Comparison of ENCODE assay signal across 12 cellular contexts in the genomic region with DNA sequence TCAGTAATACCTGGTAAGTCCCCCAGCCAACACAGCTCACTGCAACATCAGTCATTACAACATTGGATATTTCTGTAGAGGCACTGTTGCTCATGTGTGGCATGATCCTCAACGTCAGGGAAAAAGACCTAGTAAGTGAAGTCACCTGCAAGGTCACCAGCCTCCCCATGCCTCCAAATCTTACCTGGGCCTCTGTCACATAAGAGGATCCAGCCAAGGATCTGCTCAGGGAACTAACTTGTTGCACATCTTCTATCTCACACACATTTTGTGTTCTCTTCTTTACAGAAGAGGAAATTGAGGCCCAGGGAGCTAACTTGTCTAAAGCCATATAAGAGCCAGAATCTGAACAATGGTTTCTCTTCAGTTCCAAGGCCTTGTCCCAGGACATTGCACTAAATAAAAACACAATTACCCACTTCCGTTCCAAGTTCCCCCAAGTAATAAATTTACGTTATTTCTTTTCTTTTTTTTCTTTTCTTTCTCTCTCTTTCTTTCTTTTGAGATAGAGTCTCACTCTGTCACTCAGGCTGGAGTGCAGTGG. TPM values are rescaled to one million over a fixed set of nuclear protein-coding genes. Genes with fewer than 3 reads are reported as not detected.
DNase-seq lines count a peak whose midpoint lies in the region; ATAC-seq, FAIRE-seq and TF ChIP-seq lines count a peak whose summit lies in the region.
"Had no signal": no experiment of that assay in that cellular context is flagged by ENCODE, and none has a peak within 500 bp of the region (broad histone marks: within the 10 kb centered on the region; RNA-seq: fewer than 3 reads in every experiment).

No MANE protein-coding gene starts in this region.

- H3K4me1 Mint-ChIP-seq in activated CD4-positive, alpha-beta T cell treated with anti-CD3 and anti-CD28 coated beads, Interleukin-2, amount 10 ng/mL, durations not matched to agents 24 days and 14 days = peaks cover 15% of the 10 kb centered on the region
- no peaks in the 10 kb centered on the region for H3K4me1 Mint-ChIP-seq in activated T-helper 17 cell treated with anti-CD3 and anti-CD28 coated beads, Interleukin-2, amount 50 U/mL, for 72 hours

- no peak for DNase-seq in activated CD4-positive, alpha-beta T cell treated with anti-CD3 and anti-CD28 coated beads, Interleukin-2, amount 10 ng/mL, durations not matched to agents 24 days and 14 days
- DNase-seq in activated CD4-positive, alpha-beta T cell treated with anti-CD3 and anti-CD28 coated beads, Interleukin-2, amount 50 U/mL, for 1 hour = no peak
- DNase-seq in keratinocyte (ENCODE audit: low read depth, low spot score) (no peak), suprapubic skin (ENCODE audit: low spot score in 2 of 2) (no peak), NCI-H187 treated with DMSO at 0.1 percent for 48 hours (lab: John Stamatoyannopoulos, UW) (no peak), cerebellar nuclear complex (lab: John Stamatoyannopoulos, UW) (no peak)
- DNase-seq: SHP77 treated with DMSO at 0.1 percent for 48 hours; stimulated activated naive CD4-positive, alpha-beta T cell treated with Interleukin-2 at 50 U/mL for 16 hours had no signal

- H3K4me1 ChIP-seq in keratinocyte (ENCODE audit: control insufficient read depth, extremely low read depth, insufficient read depth, low read length) (peaks cover 10% of the 10 kb centered on the region), suprapubic skin (peaks cover 19% of the 10 kb centered on the region)

- no peaks in the 10 kb centered on the region for H3K9me3 ChIP-seq in keratinocyte (ENCODE audit: control insufficient read depth, low read depth, low read length)
- no peaks in the 10 kb centered on the region for H3K9me3 ChIP-seq in suprapubic skin

- no peak for TF ChIP-seq POLR2A in suprapubic skin (IDR thresholded peaks at IDR 0.05)

- FAIRE-seq in keratinocyte (lab: Jason Lieb, UNC) = no peak

- H3K4me2 ChIP-seq in keratinocyte (ENCODE audit: control insufficient read depth, extremely low read depth, insufficient read depth, low read depth, low read length) = peak overlapping the region; percentile 75

- no peak for TF ChIP-seq EP300 in suprapubic skin (IDR thresholded peaks at IDR 0.05)

- H3K27ac Mint-ChIP-seq in activated CD4-positive, alpha-beta T cell treated with anti-CD3 and anti-CD28 coated beads, Interleukin-2, amount 10 ng/mL, durations not matched to agents 24 days and 14 days = no peak overlapping the region
- peak overlapping the region; percentile 59 for H3K27ac Mint-ChIP-seq in activated T-helper 17 cell treated with anti-CD3 and anti-CD28 coated beads, Interleukin-2, amount 50 U/mL, for 72 hours

- peaks cover 4% of the 10 kb centered on the region for H3K79me2 ChIP-seq in keratinocyte (ENCODE audit: control insufficient read depth, insufficient read depth, low read length)

- no peaks in the 10 kb centered on the region for H4K20me1 ChIP-seq in keratinocyte (ENCODE audit: control insufficient read depth, extremely low read depth, insufficient read depth, low read length)

- peak overlapping the region; percentile 8 for H2AFZ ChIP-seq in keratinocyte (ENCODE audit: control insufficient read depth, low read length)

- dilution Hi-C loops in keratinocyte (cut with MboI; ENCODE audit: extremely low pct_ligation_motif_present, low sequenced_read_pairs) = no loop called here

- H3K36me3 ChIP-seq in keratinocyte (ENCODE audit: control insufficient read depth in 2 of 2, extremely low read depth in 1 of 2, insufficient read depth in 2 of 2, low read length in 2 of 2) (no peaks in the 10 kb centered on the region), suprapubic skin (peaks cover 14% of the 10 kb centered on the region)

- H3K27ac ChIP-seq in keratinocyte (ENCODE audit: control insufficient read depth, insufficient read depth, low read length) (no peak overlapping the region), suprapubic skin (peak overlapping the region; percentile 91)
- H3K27ac ChIP-seq: cardiac muscle cell had no signal

- H3K27me3 ChIP-seq in keratinocyte (ENCODE audit: control insufficient read depth, extremely low read depth, insufficient read depth, low read length) = no peaks in the 10 kb centered on the region
- no peaks in the 10 kb centered on the region for H3K27me3 ChIP-seq in suprapubic skin
- H3K27me3 ChIP-seq: cardiac muscle cell had no signal

- TF ChIP-seq CTCF in keratinocyte (optimal IDR thresholded peaks at IDR 0.05 in 1 of 3, IDR thresholded peaks at IDR 0.05 in 1 of 3, conservative IDR thresholded peaks at IDR 0.05 in 1 of 3; ENCODE audit: extremely low read depth in 1 of 3, insufficient read depth in 2 of 3, low read length in 3 of 3) (no peak), suprapubic skin (IDR thresholded peaks at IDR 0.05) (no peak)

- H3K9ac ChIP-seq in keratinocyte (ENCODE audit: control insufficient read depth, extremely low read depth, insufficient read depth, low read length) = peak overlapping the region; percentile 13

- WGBS in suprapubic skin = 39% methylated on average over 3 of the region's 3 CpGs

- H3K4me3 ChIP-seq in keratinocyte (ENCODE audit: control insufficient read depth in 2 of 3, extremely low read depth in 1 of 3, insufficient read depth in 2 of 3, low read depth in 1 of 3, low read length in 3 of 3) (peak overlapping the region in 2 of 3 experiments; percentile 86 to 96), suprapubic skin (peak overlapping the region; percentile 86)

- peaks cover 11% of the 10 kb centered on the region for H3K36me3 Mint-ChIP-seq in activated CD4-positive, alpha-beta T cell treated with anti-CD3 and anti-CD28 coated beads, Interleukin-2, amount 10 ng/mL, durations not matched to agents 24 days and 14 days (ENCODE audit: low read depth)
- H3K36me3 Mint-ChIP-seq in activated T-helper 17 cell treated with anti-CD3 and anti-CD28 coated beads, Interleukin-2, amount 50 U/mL, for 72 hours (ENCODE audit: low read depth) = peaks cover 20% of the 10 kb centered on the region

- ATAC-seq in activated T-helper 17 cell treated with anti-CD3 and anti-CD28 coated beads, Interleukin-2, amount 50 U/mL, for 72 hours (replicated peaks) = no peak
- ATAC-seq in GM21381 (IDR thresholded peaks at IDR 0.05; ENCODE audit: unreplicated experiment) = no peak

- H3K9me1 ChIP-seq in keratinocyte (ENCODE audit: control insufficient read depth, extremely low read depth, insufficient read depth, low read length) = no peaks in the 10 kb centered on the region

- H3K27me3 Mint-ChIP-seq in activated CD4-positive, alpha-beta T cell treated with anti-CD3 and anti-CD28 coated beads, Interleukin-2, amount 10 ng/mL, durations not matched to agents 24 days and 14 days = no peaks in the 10 kb centered on the region
- no peaks in the 10 kb centered on the region for H3K27me3 Mint-ChIP-seq in activated T-helper 17 cell treated with anti-CD3 and anti-CD28 coated beads, Interleukin-2, amount 50 U/mL, for 72 hours

- intact Hi-C loops in activated CD4-positive, alpha-beta T cell treated with anti-CD3 and anti-CD28 coated beads, Interleukin-2, amount 10 ng/mL, durations not matched to agents 24 days and 14 days (cut with micrococcal nuclease) = loop anchor here (5.0 kb wide), 2 partner anchors 45 to 105 kb away; partner anchors contain the start of genes FLII and SMCR8

- H3K4me3 Mint-ChIP-seq in activated CD4-positive, alpha-beta T cell treated with anti-CD3 and anti-CD28 coated beads, Interleukin-2, amount 10 ng/mL, durations not matched to agents 24 days and 14 days = peak overlapping the region; percentile 93
- H3K4me3 Mint-ChIP-seq in activated T-helper 17 cell treated with anti-CD3 and anti-CD28 coated beads, Interleukin-2, amount 50 U/mL, for 72 hours = peak overlapping the region; percentile 78

- no peaks in the 10 kb centered on the region for H3K9me3 Mint-ChIP-seq in activated CD4-positive, alpha-beta T cell treated with anti-CD3 and anti-CD28 coated beads, Interleukin-2, amount 10 ng/mL, durations not matched to agents 24 days and 14 days
- no peaks in the 10 kb centered on the region for H3K9me3 Mint-ChIP-seq in activated T-helper 17 cell treated with anti-CD3 and anti-CD28 coated beads, Interleukin-2, amount 50 U/mL, for 72 hours

RNA-seq across cellular contexts. Expression of gene SHMT1, which starts 1.4 kb away (rescaled TPM):
- total RNA-seq in activated CD4-positive, alpha-beta T cell treated with anti-CD3 and anti-CD28 coated beads, Interleukin-2, amount 10 ng/mL, durations not matched to agents 24 days and 14 days = 58.3 and 62.1 TPM in 2 replicates
- total RNA-seq in activated T-helper 17 cell treated with anti-CD3 and anti-CD28 coated beads, Interleukin-2, amount 50 U/mL, for 72 hours = 10 to 100 TPM; 47.0 to 85.6 TPM
- polyA plus RNA-seq in keratinocyte = 11.7 to 15.7 TPM (median 14.6 TPM) in 3 replicates
- 2.2 TPM for polyA plus RNA-seq in keratinocyte (2011; ENCODE audit: low read depth)
- polyA plus RNA-seq in keratinocyte (2011; cell fraction: cytosol; rRNA removed) = 8.4 and 10.4 TPM in 2 replicates
- polyA plus RNA-seq in keratinocyte (2011; cell fraction: nucleus; rRNA removed) = 11.0 and 14.0 TPM in 2 replicates
- polyA plus RNA-seq in keratinocyte (2012; ENCODE audit: low replicate concordance) = 2.6 and 13.7 TPM in 2 replicates
- polyA minus RNA-seq in keratinocyte = 10.2 to 18.0 TPM (median 14.4 TPM) in 3 replicates
- 13.2 TPM for polyA minus RNA-seq in keratinocyte (2011; cell fraction: cytosol; rRNA and poly(A)+ RNA removed)
- 6.6 and 7.6 TPM in 2 replicates for polyA minus RNA-seq in keratinocyte (2011; cell fraction: nucleus; rRNA and poly(A)+ RNA removed)
- 10 to 100 TPM; 37.8 to 56.0 (median 49.2) TPM for total RNA-seq in suprapubic skin

RNA-seq across cellular contexts. Expression of gene EVPLL, which starts 15.7 kb away (rescaled TPM):
- not detected in 2 replicates for total RNA-seq in activated CD4-positive, alpha-beta T cell treated with anti-CD3 and anti-CD28 coated beads, Interleukin-2, amount 10 ng/mL, durations not matched to agents 24 days and 14 days
- not detected for total RNA-seq in activated T-helper 17 cell treated with anti-CD3 and anti-CD28 coated beads, Interleukin-2, amount 50 U/mL, for 72 hours
- 0.31 to 1.7 TPM in 2 of 3 replicates, not detected in the other for polyA plus RNA-seq in keratinocyte
- 0.90 TPM for polyA plus RNA-seq in keratinocyte (2011; ENCODE audit: low read depth)
- polyA plus RNA-seq in keratinocyte (2011; cell fraction: cytosol; rRNA removed) = 0.06 TPM in 1 of 2 replicates, not detected in the other
- 0.27 and 1.00 TPM in 2 replicates for polyA plus RNA-seq in keratinocyte (2011; cell fraction: nucleus; rRNA removed)
- polyA plus RNA-seq in keratinocyte (2012; ENCODE audit: low replicate concordance) = 1.4 TPM in 1 of 2 replicates, not detected in the other
- not detected in 3 replicates for polyA minus RNA-seq in keratinocyte
- polyA minus RNA-seq in keratinocyte (2011; cell fraction: cytosol; rRNA and poly(A)+ RNA removed) = not detected
- polyA minus RNA-seq in keratinocyte (2011; cell fraction: nucleus; rRNA and poly(A)+ RNA removed) = not detected in 2 replicates
- 10 to 100 TPM in 2 of 4 donors, 1 to 10 TPM in 2; 3.7 to 15.6 (median 9.2) TPM for total RNA-seq in suprapubic skin
- total RNA-seq: cardiac muscle cell had no signal
- polyA plus RNA-seq: cardiac muscle cell, neural cell had no signal

RNA-seq across cellular contexts. Expression of gene SMCR8, which starts 46.8 kb away (rescaled TPM):
- 17.3 and 17.7 TPM in 2 replicates for total RNA-seq in activated CD4-positive, alpha-beta T cell treated with anti-CD3 and anti-CD28 coated beads, Interleukin-2, amount 10 ng/mL, durations not matched to agents 24 days and 14 days
- 10 to 100 TPM; 21.7 to 25.5 TPM for total RNA-seq in activated T-helper 17 cell treated with anti-CD3 and anti-CD28 coated beads, Interleukin-2, amount 50 U/mL, for 72 hours
- polyA plus RNA-seq in keratinocyte = 6.2 to 12.4 TPM (median 7.8 TPM) in 3 replicates
- 4.8 TPM for polyA plus RNA-seq in keratinocyte (2011; ENCODE audit: low read depth)
- polyA plus RNA-seq in keratinocyte (2011; cell fraction: cytosol; rRNA removed) = 7.6 and 8.8 TPM in 2 replicates
- polyA plus RNA-seq in keratinocyte (2011; cell fraction: nucleus; rRNA removed) = 19.4 and 21.3 TPM in 2 replicates
- 9.9 and 11.1 TPM in 2 replicates for polyA plus RNA-seq in keratinocyte (2012; ENCODE audit: low replicate concordance)
- 12.2 to 31.8 TPM (median 14.6 TPM) in 3 replicates for polyA minus RNA-seq in keratinocyte
- polyA minus RNA-seq in keratinocyte (2011; cell fraction: cytosol; rRNA and poly(A)+ RNA removed) = 11.3 TPM
- polyA minus RNA-seq in keratinocyte (2011; cell fraction: nucleus; rRNA and poly(A)+ RNA removed) = 20.0 and 28.8 TPM in 2 replicates
- total RNA-seq in suprapubic skin = 10 to 100 TPM; 16.7 to 25.5 (median 22.4) TPM

RNA-seq across cellular contexts. Expression of gene TOP3A, which starts 47.1 kb away (rescaled TPM):
- total RNA-seq in activated CD4-positive, alpha-beta T cell treated with anti-CD3 and anti-CD28 coated beads, Interleukin-2, amount 10 ng/mL, durations not matched to agents 24 days and 14 days = 75.4 and 88.2 TPM in 2 replicates
- 10 to 100 TPM; 69.7 to 81.6 TPM for total RNA-seq in activated T-helper 17 cell treated with anti-CD3 and anti-CD28 coated beads, Interleukin-2, amount 50 U/mL, for 72 hours
- 6.9 to 11.7 TPM (median 11.6 TPM) in 3 replicates for polyA plus RNA-seq in keratinocyte
- polyA plus RNA-seq in keratinocyte (2011; ENCODE audit: low read depth) = 15.5 TPM
- 4.9 and 6.0 TPM in 2 replicates for polyA plus RNA-seq in keratinocyte (2011; cell fraction: cytosol; rRNA removed)
- polyA plus RNA-seq in keratinocyte (2011; cell fraction: nucleus; rRNA removed) = 20.8 and 20.9 TPM in 2 replicates
- polyA plus RNA-seq in keratinocyte (2012; ENCODE audit: low replicate concordance) = 9.5 and 12.2 TPM in 2 replicates
- 14.9 to 35.5 TPM (median 27.4 TPM) in 3 replicates for polyA minus RNA-seq in keratinocyte
- 7.5 TPM for polyA minus RNA-seq in keratinocyte (2011; cell fraction: cytosol; rRNA and poly(A)+ RNA removed)
- 18.9 and 34.7 TPM in 2 replicates for polyA minus RNA-seq in keratinocyte (2011; cell fraction: nucleus; rRNA and poly(A)+ RNA removed)
- total RNA-seq in suprapubic skin = 10 to 100 TPM; 22.9 to 47.2 (median 27.5) TPM
